In genomic region chr14:20331048-20331613, GRCh38 we compare ENCODE assay signal across 9 cellular contexts. TPM values are rescaled to one million over a fixed set of nuclear protein-coding genes. Genes with fewer than 3 reads are reported as not detected.
DNase-seq lines count a peak whose midpoint lies in the region; ATAC-seq, FAIRE-seq and TF ChIP-seq lines count a peak whose summit lies in the region.
"Had no signal": no experiment of that assay in that cellular context is flagged by ENCODE, and none has a peak within 500 bp of the region (broad histone marks: within the 10 kb centered on the region; RNA-seq: fewer than 3 reads in every experiment).

No MANE protein-coding gene starts in this region.

- H3K9ac ChIP-seq in ES-I3 (ENCODE audit: low read depth, low read length) (peak overlapping the region; percentile 43), HUES64 (ENCODE audit: low read depth, low read length) (peak overlapping the region; percentile 76), astrocyte (ENCODE audit: low read length) (peak overlapping the region; percentile 25)

- H3K4me3 Mint-ChIP-seq in astrocyte (ENCODE audit: unreplicated experiment) (peak overlapping the region; percentile 82), nephron (peak overlapping the region; percentile 13 to 56 (median 45))

- H3K9me3 ChIP-seq in ES-I3 (ENCODE audit: control insufficient read depth, insufficient read depth, low read length), result no peaks in the 10 kb centered on the region
- H3K9me3 ChIP-seq in HUES64 (ENCODE audit: insufficient read depth, low read depth, low read length), result no peaks in the 10 kb centered on the region
- no peaks in the 10 kb centered on the region for H3K9me3 ChIP-seq in astrocyte (ENCODE audit: insufficient read depth, low read depth, low read length)
- H3K9me3 ChIP-seq in small intestine (ENCODE audit: control insufficient read depth, low read depth), result no peaks in the 10 kb centered on the region
- H3K9me3 ChIP-seq: tibial nerve had no signal

- H3K36me3 Mint-ChIP-seq in astrocyte (ENCODE audit: low read depth, unreplicated experiment) (no peaks in the 10 kb centered on the region), nephron (ENCODE audit: low read depth) (peaks cover 4% of the 10 kb centered on the region)

- peaks cover 74% of the 10 kb centered on the region for H3K79me2 ChIP-seq in astrocyte (ENCODE audit: insufficient read depth, low read length)

- H3K27ac ChIP-seq in HUES64 (ENCODE audit: low read depth, low read length), result peak overlapping the region; percentile 11; the same call in 1 of the 2 replicates
- H3K27ac ChIP-seq in astrocyte (ENCODE audit: low read depth, low read length), result no peak overlapping the region
- no peak overlapping the region for H3K27ac ChIP-seq in small intestine (ENCODE audit: low read depth in 1 of 2, low read length in 1 of 2)
- H3K27ac ChIP-seq: tibial nerve had no signal

- no peak overlapping the region for H2AFZ ChIP-seq in astrocyte (ENCODE audit: low read depth, low read length)

- no peak for TF ChIP-seq CTCF in astrocyte (IDR thresholded peaks at IDR 0.05; ENCODE audit: insufficient read depth, low read depth, low read length)
- no peak for TF ChIP-seq CTCF in nephron (IDR thresholded peaks at IDR 0.05; ENCODE audit: unreplicated experiment in 3 of 3)

- H3K9me3 Mint-ChIP-seq in astrocyte (ENCODE audit: unreplicated experiment) (no peaks in the 10 kb centered on the region), nephron (no peaks in the 10 kb centered on the region)

- peaks cover 45% of the 10 kb centered on the region for H4K20me1 ChIP-seq in astrocyte (ENCODE audit: insufficient read depth, low read length)

- peaks cover 13% of the 10 kb centered on the region for H3K4me1 Mint-ChIP-seq in astrocyte (ENCODE audit: low read depth, unreplicated experiment)
- peaks cover 38% of the 10 kb centered on the region for H3K4me1 Mint-ChIP-seq in nephron

- H3K27me3 ChIP-seq in HUES64 (ENCODE audit: insufficient read depth, low read length) (no peaks in the 10 kb centered on the region), astrocyte (ENCODE audit: insufficient read depth, low read length) (no peaks in the 10 kb centered on the region), small intestine (ENCODE audit: control insufficient read depth in 2 of 2, insufficient read depth in 2 of 2, low read length in 2 of 2) (no peaks in the 10 kb centered on the region)
- H3K27me3 ChIP-seq: tibial nerve had no signal

- peak overlapping the region; percentile 77 for H3K4me2 ChIP-seq in astrocyte (ENCODE audit: low read length)

- H3K4me3 ChIP-seq in HUES64 (ENCODE audit: low read length) (peak overlapping the region; percentile 80), astrocyte (ENCODE audit: insufficient read depth, low read depth, low read length) (peak overlapping the region; percentile 21), small intestine (ENCODE audit: low read depth in 1 of 2, low read length in 2 of 2) (no peak overlapping the region)
- H3K4me3 ChIP-seq: tibial nerve had no signal

- DNase-seq in astrocyte (ENCODE audit: low read depth) (no peak), small intestine (no peak), left lobe of liver (ENCODE audit: low spot score) (no peak)
- DNase-seq: foreskin fibroblast had no signal

- no peak for ATAC-seq in GM21360 (IDR thresholded peaks at IDR 0.05; ENCODE audit: unreplicated experiment)
- no peak for ATAC-seq in left lobe of liver

- H3K36me3 ChIP-seq in ES-I3 (ENCODE audit: insufficient read depth, low read length), result peaks cover 15% of the 10 kb centered on the region
- H3K36me3 ChIP-seq in HUES64 (ENCODE audit: insufficient read depth, low read length), result peaks cover 47% of the 10 kb centered on the region
- peaks cover 17% of the 10 kb centered on the region for H3K36me3 ChIP-seq in astrocyte (ENCODE audit: insufficient read depth, low read length)
- no peaks in the 10 kb centered on the region for H3K36me3 ChIP-seq in small intestine (ENCODE audit: control insufficient read depth in 2 of 2, insufficient read depth in 2 of 2, low read length in 2 of 2)

- no peak for FAIRE-seq in astrocyte (lab: Jason Lieb, UNC)
- FAIRE-seq in small intestine (lab: Jason Lieb, UNC), result no peak

- H3K4me1 ChIP-seq in ES-I3 (ENCODE audit: insufficient read depth, low read length) (peaks cover 12% of the 10 kb centered on the region), HUES64 (ENCODE audit: insufficient read depth, low read length) (peaks cover 27% of the 10 kb centered on the region), astrocyte (ENCODE audit: insufficient read depth, low read length) (peaks cover 6% of the 10 kb centered on the region), small intestine (ENCODE audit: control insufficient read depth in 2 of 2, insufficient read depth in 1 of 2, low read depth in 1 of 2, low read length in 1 of 2) (no peaks in the 10 kb centered on the region)

- no peaks in the 10 kb centered on the region for H3K27me3 Mint-ChIP-seq in astrocyte (ENCODE audit: low read depth, unreplicated experiment)
- no peaks in the 10 kb centered on the region for H3K27me3 Mint-ChIP-seq in nephron (ENCODE audit: low read depth)

- WGBS in HUES64, result no CpG with 5 or more reads among the region's 2 CpGs
- 30 to 59% (median 32%) methylated on average over 2 of the region's 2 CpGs for WGBS in small intestine, 3 donors

- H3K27ac Mint-ChIP-seq in astrocyte (ENCODE audit: unreplicated experiment), result no peak overlapping the region
- peak overlapping the region in 2 of 3 experiments; percentile 8 to 65 for H3K27ac Mint-ChIP-seq in nephron

RNA-seq across cellular contexts. Expression of gene CCNB1IP1, which starts 1.9 kb away (rescaled TPM):
- 136 TPM for polyA plus RNA-seq in HUES64 (2013, experiment 1 of 2)
- polyA plus RNA-seq in HUES64 (2013, experiment 2 of 2), result 168 TPM
- total RNA-seq in astrocyte, result 78.5 and 89.1 TPM in 2 replicates
- polyA plus RNA-seq in small intestine, result 10 to 100 TPM; 43.5 to 44.5 (median 43.7) TPM
- 30.5 TPM for total RNA-seq in left lobe of liver

RNA-seq across cellular contexts. Expression of gene PARP2, which starts 12.3 kb away (rescaled TPM):
- 32.3 TPM for polyA plus RNA-seq in HUES64 (2013, experiment 1 of 2)
- polyA plus RNA-seq in HUES64 (2013, experiment 2 of 2), result 32.4 TPM
- total RNA-seq in astrocyte, result 20.9 and 21.5 TPM in 2 replicates
- 10 to 100 TPM in 2 of 3 donors, 1 to 10 TPM in 1; 9.5 to 14.7 (median 13.6) TPM for polyA plus RNA-seq in small intestine
- total RNA-seq in left lobe of liver, result 8.9 TPM

RNA-seq across cellular contexts. Expression of gene TTC5, which starts 25.4 kb away (rescaled TPM):
- polyA plus RNA-seq in HUES64 (2013, experiment 1 of 2), result 8.9 TPM
- 8.4 TPM for polyA plus RNA-seq in HUES64 (2013, experiment 2 of 2)
- total RNA-seq in astrocyte, result 25.4 and 26.1 TPM in 2 replicates
- 1 to 10 TPM; 4.1 to 6.8 (median 4.5) TPM for polyA plus RNA-seq in small intestine
- 4.3 TPM for total RNA-seq in left lobe of liver

Comparison
In these comparisons a context has a peak if more than half of its experiments do, and no peak if none do; other contexts are left out.
1. H3K9ac ChIP-seq: peak in every context shown above with its lines; median percentile 76 in HUES64; 43 in ES-I3; 25 in astrocyte.
2. H3K4me3 ChIP-seq: peak in HUES64 (single experiment) and astrocyte (single experiment); none in small intestine (0 of 2).